8 cellular contexts compared by ENCODE assay signal in the genomic region with DNA sequence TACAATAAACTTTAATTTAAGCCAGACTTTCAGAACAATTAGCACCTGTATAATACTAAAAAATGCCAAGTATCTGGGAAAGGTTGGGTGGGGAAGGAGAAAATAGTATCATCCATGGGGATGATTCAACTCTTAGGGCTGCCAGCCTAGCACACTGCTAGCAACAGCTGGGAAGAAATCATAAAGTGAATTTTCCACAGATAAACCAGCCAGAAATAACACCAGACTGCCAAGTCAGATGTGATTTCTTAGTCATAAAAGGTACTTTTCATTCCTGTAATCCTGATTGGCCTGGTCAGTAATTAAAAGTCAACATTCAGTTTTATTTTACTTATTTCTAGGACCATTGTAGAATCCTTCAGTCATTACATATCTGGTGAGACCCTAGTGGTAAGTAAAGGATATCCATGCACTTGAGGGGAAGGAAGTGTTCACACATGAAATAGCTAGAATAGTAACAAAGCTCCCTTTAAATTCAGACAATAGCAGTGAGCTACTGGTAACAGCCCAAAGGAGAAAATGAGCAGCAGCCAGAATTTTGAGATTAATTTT. TPM values are rescaled to one million over a fixed set of nuclear protein-coding genes. Genes with fewer than 3 reads are reported as not detected.
A peak's percentile ranks its signal among the peaks of the same experiment; 100 is the strongest.
DNase-seq lines count a peak whose midpoint lies in the region; ATAC-seq and TF ChIP-seq lines count a peak whose summit lies in the region.

No MANE protein-coding gene starts in this region.

- no peak overlapping the region for H3K4me3 Mint-ChIP-seq in endodermal cell

- H3K27ac ChIP-seq in endodermal cell (ENCODE audit: low read depth, low read length) = peak overlapping the region; percentile 33

- no peaks in the 10 kb centered on the region for H3K27me3 ChIP-seq in endodermal cell (ENCODE audit: control insufficient read depth, insufficient read depth, low read length, poor library complexity, severe bottlenecking)

- no peaks in the 10 kb centered on the region for H3K27me3 Mint-ChIP-seq in endodermal cell (ENCODE audit: insufficient read depth)

- H3K36me3 Mint-ChIP-seq in endodermal cell (ENCODE audit: low read depth) = no peaks in the 10 kb centered on the region

- H3K4me1 Mint-ChIP-seq in endodermal cell = peaks cover 32% of the 10 kb centered on the region

- H3K27ac Mint-ChIP-seq in endodermal cell = peak overlapping the region; percentile 83

- ATAC-seq in GM19023 (IDR thresholded peaks at IDR 0.05; ENCODE audit: unreplicated experiment) = peak; percentile 2
- no peak for ATAC-seq in GM21423 (IDR thresholded peaks at IDR 0.05; ENCODE audit: unreplicated experiment)
- no peak for ATAC-seq in GM21717 (IDR thresholded peaks at IDR 0.05; ENCODE audit: unreplicated experiment)

- DNase-seq in M059J (ENCODE audit: low read depth) (peak; percentile 83), endodermal cell (no peak), renal cortical epithelial cell (ENCODE audit: low read depth) (peak; percentile 92), NCI-H187 treated with DMSO at 0.1 percent for 48 hours (lab: John Stamatoyannopoulos, UW) (no peak)
- DNase-seq in activated CD4-positive, alpha-beta T cell treated with anti-CD3 and anti-CD28 coated beads for 1 hour = no peak

- H3K9me3 ChIP-seq in endodermal cell (ENCODE audit: control insufficient read depth, low read length) = no peaks in the 10 kb centered on the region

- no peaks in the 10 kb centered on the region for H3K36me3 ChIP-seq in endodermal cell (ENCODE audit: control insufficient read depth, insufficient read depth, low read length)

- peak; percentile 53 for TF ChIP-seq CTCF in endodermal cell (conservative IDR thresholded peaks at IDR 0.05)

- no peak overlapping the region for H3K9ac ChIP-seq in endodermal cell (ENCODE audit: extremely low read depth, low read length, poor library complexity, severe bottlenecking)

- no peaks in the 10 kb centered on the region for H3K9me3 Mint-ChIP-seq in endodermal cell

- H3K4me3 ChIP-seq in endodermal cell (ENCODE audit: low read length) = peak overlapping the region; percentile 33

- H3K4me1 ChIP-seq in endodermal cell (ENCODE audit: control insufficient read depth, insufficient read depth, low read length) = peaks cover 24% of the 10 kb centered on the region

RNA-seq across cellular contexts. Expression of a gene that starts 59.4 kb away (rescaled TPM):
- 20.3 and 37.8 TPM in 2 replicates for total RNA-seq in M059J (2014; rRNA removed; shearing (Covaris generic))
- total RNA-seq in endodermal cell (10 to 100 TPM; 45.9 to 46.6 TPM), renal cortical epithelial cell (186 and 200 TPM in 2 replicates)
- 25.5 TPM for polyA plus RNA-seq in endodermal cell (2013, experiment 1 of 2)
- polyA plus RNA-seq in endodermal cell (2013, experiment 2 of 2) = 27.3 TPM

Comparison
In these comparisons a context has a peak if more than half of its experiments do, and no peak if none do; other contexts are left out.
1. DNase-seq: peak in M059J (single experiment) and renal cortical epithelial cell (single experiment); none in endodermal cell (single experiment), activated CD4-positive, alpha-beta T cell treated with anti-CD3 and anti-CD28 coated beads for 1 hour (single experiment) and NCI-H187 treated with DMSO at 0.1 percent for 48 hours (single experiment).